ENCODE assay signal across 8 cellular contexts in genomic region chrX:48683411-48683982, GRCh38. TPM values are rescaled to one million over a fixed set of nuclear protein-coding genes. Genes with fewer than 3 reads are reported as not detected.
DNase-seq lines count a peak whose midpoint lies in the region; ATAC-seq and TF ChIP-seq lines count a peak whose summit lies in the region.

WAS (plus strand) TSS chrX:48683799; CDS start chrX:48683854, 55 bp downstream.

- TF ChIP-seq CTCF in right atrium auricular region (IDR thresholded peaks at IDR 0.05) = no peak

- H3K27ac Mint-ChIP-seq in activated T-helper 1 cell treated with anti-CD3 and anti-CD28 coated beads, Interleukin-12 subunit alpha, Interleukin-12 subunit beta, Interleukin-2, Interleukin-4 antibody, amounts not matched to agents 30 ng/mL and 10 ng/mL and 1 ng/mL, durations not matched to agents 14 hours and 24 hours and 36 hours = peak within 1 kb of the TSS; percentile 93
- H3K27ac Mint-ChIP-seq in naive thymus-derived CD8-positive, alpha-beta T cell = peak within 1 kb of the TSS; percentile 92 to 97 (median 96)

- no peaks in the 10 kb centered on the region for H3K9me2 ChIP-seq in Karpas-422 (replicated peaks; ENCODE audit: insufficient read depth, low read length)

- no peaks in the 10 kb centered on the region for H3K9me3 Mint-ChIP-seq in activated T-helper 1 cell treated with anti-CD3 and anti-CD28 coated beads, Interleukin-12 subunit alpha, Interleukin-12 subunit beta, Interleukin-2, Interleukin-4 antibody, amounts not matched to agents 30 ng/mL and 10 ng/mL and 1 ng/mL, durations not matched to agents 14 hours and 24 hours and 36 hours
- H3K9me3 Mint-ChIP-seq in naive thymus-derived CD8-positive, alpha-beta T cell = no peaks in the 10 kb centered on the region

- H3K4me3 Mint-ChIP-seq in activated T-helper 1 cell treated with anti-CD3 and anti-CD28 coated beads, Interleukin-12 subunit alpha, Interleukin-12 subunit beta, Interleukin-2, Interleukin-4 antibody, amounts not matched to agents 30 ng/mL and 10 ng/mL and 1 ng/mL, durations not matched to agents 14 hours and 24 hours and 36 hours = peak within 1 kb of the TSS; percentile 96
- peak within 1 kb of the TSS; percentile 89 to 96 (median 94) for H3K4me3 Mint-ChIP-seq in naive thymus-derived CD8-positive, alpha-beta T cell

- H3K27me3 ChIP-seq in right atrium auricular region (no peaks in the 10 kb centered on the region), Karpas-422 (ENCODE audit: low read length) (no peaks in the 10 kb centered on the region)

- H4K20me1 ChIP-seq in Karpas-422 (ENCODE audit: insufficient read depth, low read depth, low read length) = 0 out of 2 replicates have a peak, but pooled peaks cover 3% of the 10 kb centered on the region

- H3K4me2 ChIP-seq in Karpas-422 (ENCODE audit: low read depth, low read length, poor library complexity, severe bottlenecking) = peak within 1 kb of the TSS; percentile 65

- H3K9ac ChIP-seq in Karpas-422 (ENCODE audit: low read length) = peak within 1 kb of the TSS; percentile 76

- ATAC-seq in Right ventricle myocardium inferior (peak; percentile 62), GM18870 (IDR thresholded peaks at IDR 0.05; ENCODE audit: unreplicated experiment) (no peak)
- ATAC-seq in naive thymus-derived CD8-positive, alpha-beta T cell = peak; percentile 87 to 88

- H3K9me3 ChIP-seq in right atrium auricular region (no peaks in the 10 kb centered on the region), Karpas-422 (ENCODE audit: low read length) (no peaks in the 10 kb centered on the region)

- no peaks in the 10 kb centered on the region for H3K4me1 ChIP-seq in right atrium auricular region
- peaks cover 22% of the 10 kb centered on the region for H3K4me1 ChIP-seq in Karpas-422 (ENCODE audit: low read length)

- 0 out of 2 replicates have a peak within 1 kb of the TSS, but pooled peaks have one; percentile 84 for H2AFZ ChIP-seq in Karpas-422 (ENCODE audit: low read length)

- no peaks in the 10 kb centered on the region for H3K27me3 Mint-ChIP-seq in activated T-helper 1 cell treated with anti-CD3 and anti-CD28 coated beads, Interleukin-12 subunit alpha, Interleukin-12 subunit beta, Interleukin-2, Interleukin-4 antibody, amounts not matched to agents 30 ng/mL and 10 ng/mL and 1 ng/mL, durations not matched to agents 14 hours and 24 hours and 36 hours (ENCODE audit: insufficient read depth)
- H3K27me3 Mint-ChIP-seq in naive thymus-derived CD8-positive, alpha-beta T cell = no peaks in the 10 kb centered on the region

- H3K4me1 Mint-ChIP-seq in activated T-helper 1 cell treated with anti-CD3 and anti-CD28 coated beads, Interleukin-12 subunit alpha, Interleukin-12 subunit beta, Interleukin-2, Interleukin-4 antibody, amounts not matched to agents 30 ng/mL and 10 ng/mL and 1 ng/mL, durations not matched to agents 14 hours and 24 hours and 36 hours (ENCODE audit: low read depth) = peaks cover 55% of the 10 kb centered on the region
- peaks cover 28 to 67% (median 55%) of the 10 kb centered on the region in 4 donors for H3K4me1 Mint-ChIP-seq in naive thymus-derived CD8-positive, alpha-beta T cell

- peaks cover 15% of the 10 kb centered on the region for H3K79me2 ChIP-seq in Karpas-422 (ENCODE audit: low read length)

- H3K27ac ChIP-seq in right atrium auricular region (peak within 1 kb of the TSS in 1 of 2 donors; percentile 5), Karpas-422 (ENCODE audit: low read length) (peak within 1 kb of the TSS; percentile 71)

- peaks cover 33% of the 10 kb centered on the region for H3K36me3 Mint-ChIP-seq in activated T-helper 1 cell treated with anti-CD3 and anti-CD28 coated beads, Interleukin-12 subunit alpha, Interleukin-12 subunit beta, Interleukin-2, Interleukin-4 antibody, amounts not matched to agents 30 ng/mL and 10 ng/mL and 1 ng/mL, durations not matched to agents 14 hours and 24 hours and 36 hours (ENCODE audit: low read depth)
- peaks cover 4 to 34% (median 4%) of the 10 kb centered on the region in 3 donors for H3K36me3 Mint-ChIP-seq in naive thymus-derived CD8-positive, alpha-beta T cell

- H3K4me3 ChIP-seq in right atrium auricular region (peak within 1 kb of the TSS in 1 of 2 donors; percentile 2), Karpas-422 (ENCODE audit: low read length) (peak within 1 kb of the TSS; percentile 64)

- H3K36me3 ChIP-seq in right atrium auricular region = no peaks in the 10 kb centered on the region
- H3K36me3 ChIP-seq in Karpas-422 (ENCODE audit: insufficient read depth, low read length) = no peaks in the 10 kb centered on the region

- DNase-seq in Right ventricle myocardium inferior (ENCODE audit: missing footprints) (peak; percentile 71), right atrium auricular region (ENCODE audit: low spot score) (no peak), Karpas-422 (peak; percentile 90), NCI-H2227 treated with DMSO at 0.1 percent for 48 hours (lab: John Stamatoyannopoulos, UW) (no peak), HPDE6-E6E7 (ENCODE audit: extremely low spot score) (no peak)
- DNase-seq in activated T-helper 1 cell treated with anti-CD3 and anti-CD28 coated beads, Interleukin-12 subunit alpha, Interleukin-12 subunit beta, Interleukin-2, Interleukin-4 antibody, amounts not matched to agents 30 ng/mL and 10 ng/mL and 1 ng/mL, durations not matched to agents 14 hours and 24 hours and 36 hours (ENCODE audit: low spot score) = peak; percentile 41
- peak in 9 of 10 donors; percentile 22 to 66 (median 38) for DNase-seq in naive thymus-derived CD8-positive, alpha-beta T cell

- intact Hi-C loops in Right ventricle myocardium inferior (cut with DNase I) = no loop called here
- intact Hi-C loops in activated T-helper 1 cell treated with anti-CD3 and anti-CD28 coated beads, Interleukin-12 subunit alpha, Interleukin-12 subunit beta, Interleukin-2, Interleukin-4 antibody, amounts not matched to agents 30 ng/mL and 10 ng/mL and 1 ng/mL, durations not matched to agents 14 hours and 24 hours and 36 hours (cut with micrococcal nuclease) = loop anchor here (1.0 kb wide), 1 partner anchor 13 kb away; the partner anchor contains the start of gene SUV39H1

- POLR2A ChIA-PET in naive thymus-derived CD8-positive, alpha-beta T cell (lab: Charles Lee) = interaction anchor here (0.7 to 4.3 kb wide), 11 partner anchors 9 to 118 kb away, joined by 3 to 31 read pairs (median 4); partner anchors contain the start of genes HDAC6, RBM3 and SUV39H1

RNA-seq across cellular contexts. Expression of gene WAS, which starts in this region (rescaled TPM):
- total RNA-seq in Right ventricle myocardium inferior = 4.4 TPM
- total RNA-seq in right atrium auricular region = 1 to 10 TPM; 3.0 to 4.5 TPM
- 63.4 and 83.6 TPM in 2 replicates for total RNA-seq in Karpas-422 (2014; rRNA removed; shearing (Covaris generic); ENCODE audit: low replicate concordance)
- total RNA-seq in activated T-helper 1 cell treated with anti-CD3 and anti-CD28 coated beads, Interleukin-12 subunit alpha, Interleukin-12 subunit beta, Interleukin-2, Interleukin-4 antibody, amounts not matched to agents 30 ng/mL and 10 ng/mL and 1 ng/mL, durations not matched to agents 14 hours and 24 hours and 36 hours = 106 and 122 TPM in 2 replicates
- 10 to 100 TPM; 98.4 to 99.7 TPM for total RNA-seq in naive thymus-derived CD8-positive, alpha-beta T cell
- polyA plus RNA-seq in naive thymus-derived CD8-positive, alpha-beta T cell = 10 to 100 TPM; 13.9 to 25.1 (median 19.7) TPM

Comparison
In these comparisons a context has a peak if more than half of its experiments do, and no peak if none do; other contexts are left out.
1. RNA of gene WAS (total RNA-seq): 106 to 122 TPM in activated T-helper 1 cell treated with anti-CD3 and anti-CD28 coated beads, Interleukin-12 subunit alpha, Interleukin-12 subunit beta, Interleukin-2, Interleukin-4 antibody, amounts not matched to agents 30 ng/mL and 10 ng/mL and 1 ng/mL, durations not matched to agents 14 hours and 24 hours and 36 hours, 98.4 to 99.7 TPM in naive thymus-derived CD8-positive, alpha-beta T cell and 63.4 to 83.6 TPM in Karpas-422; 3.0 to 4.5 TPM in right atrium auricular region and 4.4 TPM in Right ventricle myocardium inferior (single experiment); every median in the first group is over 10 times any median in the second.
2. DNase-seq: peak in Right ventricle myocardium inferior (single experiment), Karpas-422 (single experiment), activated T-helper 1 cell treated with anti-CD3 and anti-CD28 coated beads, Interleukin-12 subunit alpha, Interleukin-12 subunit beta, Interleukin-2, Interleukin-4 antibody, amounts not matched to agents 30 ng/mL and 10 ng/mL and 1 ng/mL, durations not matched to agents 14 hours and 24 hours and 36 hours (single experiment) and naive thymus-derived CD8-positive, alpha-beta T cell (9 of 10); none in right atrium auricular region (single experiment), NCI-H2227 treated with DMSO at 0.1 percent for 48 hours (single experiment) and HPDE6-E6E7 (single experiment).